17 cellular contexts compared by ENCODE assay signal in genomic region chr14:67586302-67586701, GRCh38. TPM values are rescaled to one million over a fixed set of nuclear protein-coding genes. Genes with fewer than 3 reads are reported as not detected.
DNase-seq lines count a peak whose midpoint lies in the region; ATAC-seq and TF ChIP-seq lines count a peak whose summit lies in the region.
"Had no signal": no experiment of that assay in that cellular context is flagged by ENCODE, and none has a peak within 500 bp of the region (broad histone marks: within the 10 kb centered on the region; RNA-seq: fewer than 3 reads in every experiment).

No MANE protein-coding gene starts in this region.

- no peaks in the 10 kb centered on the region for H3K4me1 ChIP-seq in stomach
- H3K4me1 ChIP-seq: BLaER1 had no signal

- H3K9me3 Mint-ChIP-seq in activated T-cell treated with anti-CD3 and anti-CD28 coated beads, Interleukin-2, amount 50 U/mL, for 24 hours: no peaks in the 10 kb centered on the region
- no peaks in the 10 kb centered on the region for H3K9me3 Mint-ChIP-seq in activated T-helper 17 cell treated with anti-CD3 and anti-CD28 coated beads, Interleukin-2, amount 50 U/mL, for 72 hours
- H3K9me3 Mint-ChIP-seq in stimulated activated effector memory CD8-positive, alpha-beta T cell treated with anti-CD3 and anti-CD28 coated beads, Interleukin-12 subunit alpha, Interleukin-12 subunit beta, amount 100 ng/mL, for 72 hours: no peaks in the 10 kb centered on the region

- no peaks in the 10 kb centered on the region for H3K27me3 ChIP-seq in stomach
- H3K27me3 ChIP-seq: BLaER1 had no signal

- TF ChIP-seq CTCF in stomach (IDR thresholded peaks at IDR 0.05): no peak

- DNase-seq in activated T-cell treated with anti-CD3 and anti-CD28 coated beads, Interleukin-2, amount 50 U/mL, for 24 hours: no peak
- DNase-seq in activated T-cell treated with anti-CD3 and anti-CD28 coated beads, Interleukin-2, amount 50 U/mL, for 1 hour: no peak
- DNase-seq in left lobe of liver (ENCODE audit: low spot score) (no peak), stomach (no peak), NCI-H748 (lab: John Stamatoyannopoulos, UW; ENCODE audit: unreplicated experiment) (no peak)
- no peak for DNase-seq in stimulated activated effector memory CD8-positive, alpha-beta T cell treated with anti-CD3 and anti-CD28 coated beads, Interleukin-12 subunit alpha, Interleukin-12 subunit beta, amount 100 ng/mL, for 72 hours (ENCODE audit: low spot score in 2 of 2)
- DNase-seq: DMS79 treated with DMSO at 0.1 percent for 48 hours, GM23248, HCEC 1CT, NCI-H1436 treated with DMSO at 0.1 percent for 48 hours, NCI-H2029 treated with DMSO at 0.1 percent for 48 hours, NCI-H774, PC-9 had no signal

- ATAC-seq in activated T-helper 17 cell treated with anti-CD3 and anti-CD28 coated beads, Interleukin-2, amount 50 U/mL, for 72 hours (replicated peaks): no peak
- ATAC-seq in left lobe of liver (peak; percentile 8), HG03520 (IDR thresholded peaks at IDR 0.05; ENCODE audit: unreplicated experiment) (no peak)
- no peak for ATAC-seq in stimulated activated effector memory CD8-positive, alpha-beta T cell treated with anti-CD3 and anti-CD28 coated beads, Interleukin-12 subunit alpha, Interleukin-12 subunit beta, amount 100 ng/mL, for 72 hours

- H3K36me3 Mint-ChIP-seq in activated T-cell treated with anti-CD3 and anti-CD28 coated beads, Interleukin-2, amount 50 U/mL, for 24 hours (ENCODE audit: low read depth): peaks cover 38% of the 10 kb centered on the region
- H3K36me3 Mint-ChIP-seq in activated T-helper 17 cell treated with anti-CD3 and anti-CD28 coated beads, Interleukin-2, amount 50 U/mL, for 72 hours (ENCODE audit: low read depth): peaks cover 30% of the 10 kb centered on the region
- peaks cover 30% of the 10 kb centered on the region for H3K36me3 Mint-ChIP-seq in stimulated activated effector memory CD8-positive, alpha-beta T cell treated with anti-CD3 and anti-CD28 coated beads, Interleukin-12 subunit alpha, Interleukin-12 subunit beta, amount 100 ng/mL, for 72 hours

- no peaks in the 10 kb centered on the region for H3K27me3 Mint-ChIP-seq in activated T-cell treated with anti-CD3 and anti-CD28 coated beads, Interleukin-2, amount 50 U/mL, for 24 hours
- H3K27me3 Mint-ChIP-seq in activated T-helper 17 cell treated with anti-CD3 and anti-CD28 coated beads, Interleukin-2, amount 50 U/mL, for 72 hours: no peaks in the 10 kb centered on the region

- intact Hi-C loops in stomach (cut with DNase I; ENCODE audit: low total_unique reads): no loop called here

- TF ChIP-seq EP300 in stomach (IDR thresholded peaks at IDR 0.05): no peak

- no peak overlapping the region for H3K4me3 Mint-ChIP-seq in activated T-cell treated with anti-CD3 and anti-CD28 coated beads, Interleukin-2, amount 50 U/mL, for 24 hours
- no peak overlapping the region for H3K4me3 Mint-ChIP-seq in activated T-helper 17 cell treated with anti-CD3 and anti-CD28 coated beads, Interleukin-2, amount 50 U/mL, for 72 hours
- H3K4me3 Mint-ChIP-seq in stimulated activated effector memory CD8-positive, alpha-beta T cell treated with anti-CD3 and anti-CD28 coated beads, Interleukin-12 subunit alpha, Interleukin-12 subunit beta, amount 100 ng/mL, for 72 hours: no peak overlapping the region

- no peak overlapping the region for H3K4me3 ChIP-seq in stomach
- H3K4me3 ChIP-seq: BLaER1, GM23248, PC-9 had no signal

- H3K27ac Mint-ChIP-seq in activated T-cell treated with anti-CD3 and anti-CD28 coated beads, Interleukin-2, amount 50 U/mL, for 24 hours: peak overlapping the region; percentile 23
- H3K27ac Mint-ChIP-seq in activated T-helper 17 cell treated with anti-CD3 and anti-CD28 coated beads, Interleukin-2, amount 50 U/mL, for 72 hours: peak overlapping the region; percentile 13
- peak overlapping the region; percentile 35 for H3K27ac Mint-ChIP-seq in stimulated activated effector memory CD8-positive, alpha-beta T cell treated with anti-CD3 and anti-CD28 coated beads, Interleukin-12 subunit alpha, Interleukin-12 subunit beta, amount 100 ng/mL, for 72 hours

- H3K36me3 ChIP-seq in stomach: peaks cover 23 to 90% (median 82%) of the 10 kb centered on the region in 4 donors

- no peak overlapping the region for H3K27ac ChIP-seq in stomach
- H3K27ac ChIP-seq: BLaER1, GM23248, KMS-11, PC-9 had no signal

- TF ChIP-seq POLR2A in stomach (IDR thresholded peaks at IDR 0.05): no peak

- H3K4me1 Mint-ChIP-seq in activated T-cell treated with anti-CD3 and anti-CD28 coated beads, Interleukin-2, amount 50 U/mL, for 24 hours (ENCODE audit: low read depth): no peaks in the 10 kb centered on the region
- no peaks in the 10 kb centered on the region for H3K4me1 Mint-ChIP-seq in activated T-helper 17 cell treated with anti-CD3 and anti-CD28 coated beads, Interleukin-2, amount 50 U/mL, for 72 hours
- H3K4me1 Mint-ChIP-seq in stimulated activated effector memory CD8-positive, alpha-beta T cell treated with anti-CD3 and anti-CD28 coated beads, Interleukin-12 subunit alpha, Interleukin-12 subunit beta, amount 100 ng/mL, for 72 hours: no peaks in the 10 kb centered on the region

- no peaks in the 10 kb centered on the region for H3K9me3 ChIP-seq in stomach
- H3K9me3 ChIP-seq: BLaER1 had no signal

- WGBS in stomach, 5 donors: 65 to 80% (median 76%) methylated on average over 4 of the region's 4 CpGs

RNA-seq across cellular contexts. Expression of gene PIGH, which starts 13.8 kb away (rescaled TPM):
- total RNA-seq in activated T-helper 17 cell treated with anti-CD3 and anti-CD28 coated beads, Interleukin-2, amount 50 U/mL, for 72 hours: 10 to 100 TPM; 17.6 to 20.0 TPM
- total RNA-seq in left lobe of liver: 16.3 TPM
- total RNA-seq in stomach: 100 to 1,000 TPM in 1 of 5 donors, 10 to 100 TPM in 3, 1 to 10 TPM in 1; 5.2 to 222 (median 31.6) TPM
- polyA plus RNA-seq in stomach: 10 to 100 TPM; 10.3 to 23.6 (median 18.5) TPM

RNA-seq across cellular contexts. Expression of gene ARG2, which starts 33.4 kb away (rescaled TPM):
- total RNA-seq in activated T-helper 17 cell treated with anti-CD3 and anti-CD28 coated beads, Interleukin-2, amount 50 U/mL, for 72 hours: 10 to 100 TPM; 14.3 to 64.7 TPM
- total RNA-seq in left lobe of liver (0.48 TPM), stomach (1 to 10 TPM in 4 of 5 donors, not detected in 1; 1.2 to 9.4 (median 3.9) TPM)
- 1 to 10 TPM; 2.6 to 4.9 (median 4.0) TPM for polyA plus RNA-seq in stomach

RNA-seq across cellular contexts. Expression of gene PLEKHH1, which starts 53.2 kb away (rescaled TPM):
- total RNA-seq in activated T-helper 17 cell treated with anti-CD3 and anti-CD28 coated beads, Interleukin-2, amount 50 U/mL, for 72 hours: 1 to 10 TPM in 1 of 2 donors, under 1 TPM in 1; 0.17 to 4.9 TPM
- total RNA-seq in left lobe of liver (2.9 TPM), stomach (100 to 1,000 TPM in 2 of 5 donors, 10 to 100 TPM in 3; 24.0 to 136 (median 46.1) TPM)
- 10 to 100 TPM in 1 of 3 donors, 1 to 10 TPM in 2; 3.8 to 10.3 (median 8.8) TPM for polyA plus RNA-seq in stomach
